Comparison of ENCODE assay signal across 2 cellular contexts in the genomic region with DNA sequence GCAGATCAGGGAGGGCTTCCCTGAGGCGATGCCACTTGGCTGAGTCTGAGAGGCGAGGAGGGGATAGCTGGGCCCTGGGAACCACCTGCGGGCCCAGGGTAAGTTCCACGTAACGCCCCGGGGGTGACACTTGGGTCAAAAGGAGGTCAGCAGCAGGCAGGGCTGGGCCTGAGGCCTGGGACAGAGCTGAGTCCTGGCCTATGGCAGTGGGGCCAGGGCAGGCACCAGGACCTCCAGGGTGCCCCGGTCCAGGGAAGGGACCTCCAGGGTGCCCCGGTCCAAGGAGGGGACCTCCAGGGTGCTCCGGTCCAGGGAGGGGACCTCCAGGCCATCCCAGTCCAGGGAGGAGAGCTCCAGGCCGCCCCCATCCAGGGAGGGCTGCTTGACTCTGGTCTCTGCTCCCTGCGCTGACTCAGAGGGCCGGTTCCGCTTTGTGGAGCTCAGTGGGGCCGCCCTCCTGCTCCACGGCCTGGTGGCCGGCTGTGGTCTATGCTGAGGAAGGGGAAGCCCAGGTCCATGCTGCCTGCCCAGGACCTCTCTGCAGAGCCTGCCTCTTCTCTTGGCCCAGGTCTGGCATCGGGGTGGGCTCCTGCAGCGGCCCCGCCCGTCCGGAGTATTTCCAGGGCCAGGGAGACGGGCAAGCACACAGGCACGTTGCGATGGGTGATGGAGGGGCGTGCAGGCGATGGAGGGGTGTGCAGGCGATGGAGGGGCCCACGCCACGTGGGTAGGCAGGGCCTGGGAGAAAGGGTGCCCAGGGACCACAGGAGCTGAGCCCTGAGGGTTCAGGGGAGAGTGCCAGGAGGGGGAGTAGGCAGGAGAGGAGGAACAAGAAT.
TF ChIP-seq lines count a peak whose summit lies in the region.

No MANE protein-coding gene starts in this region.

TF ChIP-seq in IMR-90, 13 proteins besides CTCF, POLR2A, EP300 and RAD21:
- TF ChIP-seq FOS (IDR thresholded peaks at IDR 0.05; ENCODE audit: low read depth, low read length) (no peak), MAZ (IDR thresholded peaks at IDR 0.05; ENCODE audit: borderline replicate concordance, low read depth, low read length) (peak; percentile 7; the same call in 1 of the 2 replicates), NFE2L2 (IDR thresholded peaks at IDR 0.05; ENCODE audit: low read depth, low read length) (no peak), BHLHE40 (IDR thresholded peaks at IDR 0.05; ENCODE audit: low read depth, low read length) (no peak)

TF ChIP-seq in K562, 482 proteins besides CTCF, POLR2A, EP300 and RAD21:
- 0 out of 2 replicates have a peak, but pooled peaks have one; percentile 6 for TF ChIP-seq SPI1 (IDR thresholded peaks at IDR 0.05; ENCODE audit: borderline replicate concordance, low read depth, low read length)
- TF ChIP-seq, protein P1, sequence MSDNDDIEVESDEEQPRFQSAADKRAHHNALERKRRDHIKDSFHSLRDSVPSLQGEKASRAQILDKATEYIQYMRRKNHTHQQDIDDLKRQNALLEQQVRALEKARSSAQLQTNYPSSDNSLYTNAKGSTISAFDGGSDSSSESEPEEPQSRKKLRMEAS (CRISPR knock-in tag; IDR thresholded peaks at IDR 0.05) = peak; percentile 72
- TF ChIP-seq, protein P2, sequence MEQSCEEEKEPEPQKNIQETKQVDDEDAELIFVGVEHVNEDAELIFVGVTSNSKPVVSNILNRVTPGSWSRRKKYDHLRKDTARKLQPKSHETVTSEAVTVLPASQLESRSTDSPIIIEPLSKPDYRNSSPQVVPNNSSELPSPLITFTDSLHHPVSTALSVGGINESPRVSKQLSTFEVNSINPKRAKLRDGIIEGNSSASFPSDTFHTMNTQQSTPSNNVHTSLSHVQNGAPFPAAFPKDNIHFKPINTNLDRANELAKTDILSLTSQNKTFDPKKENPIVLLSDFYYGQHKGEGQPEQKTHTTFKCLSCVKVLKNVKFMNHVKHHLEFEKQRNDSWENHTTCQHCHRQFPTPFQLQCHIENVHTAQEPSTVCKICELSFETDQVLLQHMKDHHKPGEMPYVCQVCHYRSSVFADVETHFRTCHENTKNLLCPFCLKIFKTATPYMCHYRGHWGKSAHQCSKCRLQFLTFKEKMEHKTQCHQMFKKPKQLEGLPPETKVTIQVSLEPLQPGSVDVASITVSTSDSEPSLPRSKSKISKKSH (CRISPR knock-in tag; IDR thresholded peaks at IDR 0.05) = no peak
